ENCODE assay signal across 9 cellular contexts in genomic region chr3:142976621-142977398, GRCh38. TPM values are rescaled to one million over a fixed set of nuclear protein-coding genes. Genes with fewer than 3 reads are reported as not detected.
DNase-seq lines count a peak whose midpoint lies in the region; ATAC-seq and TF ChIP-seq lines count a peak whose summit lies in the region.
"Had no signal": no experiment of that assay in that cellular context is flagged by ENCODE, and none has a peak within 500 bp of the region (broad histone marks: within the 10 kb centered on the region; RNA-seq: fewer than 3 reads in every experiment).

No MANE protein-coding gene starts in this region.

- no peaks in the 10 kb centered on the region for H3K79me2 ChIP-seq in ACC112 (ENCODE audit: control insufficient read depth, insufficient read depth, low read length, unreplicated experiment)

- TF ChIP-seq CTCF in left lung (IDR thresholded peaks at IDR 0.05): no peak

- H3K9me3 ChIP-seq in left lung: no peaks in the 10 kb centered on the region

- no peaks in the 10 kb centered on the region for H3K27me3 ChIP-seq in ACC112 (ENCODE audit: insufficient read depth, low read length)
- H3K27me3 ChIP-seq in left lung: peaks cover 0 to 8% of the 10 kb centered on the region in 2 donors

- intact Hi-C loops in left lung (cut with DNase I): no loop called here

- H3K27ac ChIP-seq in ACC112 (ENCODE audit: low read depth, low read length) (peak overlapping the region; percentile 68), left lung (no peak overlapping the region)

- ATAC-seq in left lung (peak; percentile 97), HG03097 (IDR thresholded peaks at IDR 0.05; ENCODE audit: low FRiP score, unreplicated experiment) (no peak), HG02981 (IDR thresholded peaks at IDR 0.05; ENCODE audit: unreplicated experiment) (no peak), HG02759 (IDR thresholded peaks at IDR 0.05; ENCODE audit: unreplicated experiment) (no peak)

- DNase-seq in M059J (ENCODE audit: low read depth) (peak; percentile 99), brain pericyte (ENCODE audit: low read depth, low spot score) (peak; percentile 81), left lung (peak; percentile 83 to 86), putamen (ENCODE audit: low spot score) (no peak)

- H3K36me3 ChIP-seq in ACC112 (ENCODE audit: insufficient read depth, low read length) (no peaks in the 10 kb centered on the region), left lung (no peaks in the 10 kb centered on the region)

- H3K4me3 ChIP-seq in ACC112 (ENCODE audit: low read depth, low read length) (peak overlapping the region; percentile 4; the same call in 1 of the 2 replicates), left lung (no peak overlapping the region)

- H3K4me1 ChIP-seq in ACC112 (ENCODE audit: control insufficient read depth, insufficient read depth, low read length, unreplicated experiment) (peaks cover 25% of the 10 kb centered on the region), left lung (peaks cover 0 to 8% of the 10 kb centered on the region in 2 donors)

- peak overlapping the region; percentile 3 for H2AFZ ChIP-seq in ACC112 (ENCODE audit: low read length, unreplicated experiment)

RNA-seq across cellular contexts. Expression of gene PAQR9, which starts 13.3 kb away (rescaled TPM):
- 0.12 and 0.59 TPM in 2 replicates for total RNA-seq in M059J (2014; rRNA removed; shearing (Covaris generic))
- not detected for total RNA-seq in left lung
- total RNA-seq: T-helper 1 cell treated with Interleukin-12 subunit alpha and Interleukin-12 subunit beta and Interleukin-4 antibody, amounts not matched to agents 30 ng/mL and 1 ng/mL, for 36 hours had no signal

RNA-seq across cellular contexts. Expression of gene U2SURP, which starts 24.6 kb away (rescaled TPM):
- total RNA-seq in M059J (2014; rRNA removed; shearing (Covaris generic)): 73.5 and 83.3 TPM in 2 replicates
- 10 to 100 TPM; 54.3 to 67.4 TPM for total RNA-seq in left lung
